Comparison of ENCODE assay signal across 8 cellular contexts in genomic region chr5:31581498-31582099, GRCh38. TPM values are rescaled to one million over a fixed set of nuclear protein-coding genes. Genes with fewer than 3 reads are reported as not detected.
DNase-seq lines count a peak whose midpoint lies in the region; ATAC-seq and TF ChIP-seq lines count a peak whose summit lies in the region.

No MANE protein-coding gene starts in this region.

- DNase-seq in COR-L47 (lab: John Stamatoyannopoulos, UW) = peak; percentile 11
- DNase-seq in RPMI8226 = peak; percentile 28
- peak; percentile 40 for DNase-seq in fibroblast of gingiva (ENCODE audit: low read depth)
- peak; percentile 50 for DNase-seq in renal cortical epithelial cell (ENCODE audit: low read depth)
- DNase-seq in ecto neural progenitor cell (ENCODE audit: low spot score) = no peak

- TF ChIP-seq EP300 in Ishikawa (IDR thresholded peaks at IDR 0.05; ENCODE audit: borderline replicate concordance) = no peak

- TF ChIP-seq RAD21 in Ishikawa (IDR thresholded peaks at IDR 0.05; ENCODE audit: low read depth) = peak; percentile 71

- ATAC-seq in GM19397 (IDR thresholded peaks at IDR 0.05; ENCODE audit: unreplicated experiment) (no peak), GM21737 (IDR thresholded peaks at IDR 0.05; ENCODE audit: unreplicated experiment) (no peak)

TF ChIP-seq in Ishikawa, 13 proteins besides CTCF, POLR2A, EP300 and RAD21:
- no peak for TF ChIP-seq CEBPB (IDR thresholded peaks at IDR 0.05)
- no peak for TF ChIP-seq TEAD4 (IDR thresholded peaks at IDR 0.05)
- no peak for TF ChIP-seq NFIC (IDR thresholded peaks at IDR 0.05)
- no peak for TF ChIP-seq FOXM1 (IDR thresholded peaks at IDR 0.05; ENCODE audit: borderline replicate concordance, low read depth)
- no peak for TF ChIP-seq MAX (IDR thresholded peaks at IDR 0.05)
- no peak for TF ChIP-seq USF1 (IDR thresholded peaks at IDR 0.05)
- no peak for TF ChIP-seq TCF12 (IDR thresholded peaks at IDR 0.05; ENCODE audit: low read depth)
- no peak for TF ChIP-seq REST (IDR thresholded peaks at IDR 0.05; ENCODE audit: low read depth)
TF ChIP-seq in Ishikawa: peak in this region for 0.

RNA-seq across cellular contexts. Expression of gene C5orf22, which starts 49.5 kb away (rescaled TPM):
- 16.5 and 33.9 TPM in 2 replicates for total RNA-seq in renal cortical epithelial cell

RNA-seq across cellular contexts. Expression of gene DROSHA, which starts 49.7 kb away (rescaled TPM):
- 41.3 and 105 TPM in 2 replicates for total RNA-seq in renal cortical epithelial cell

RNA-seq across cellular contexts. Expression of gene PDZD2, which starts 57.3 kb away (rescaled TPM):
- total RNA-seq in renal cortical epithelial cell = 6.6 and 14.2 TPM in 2 replicates
